27 cellular contexts compared by ENCODE assay signal in the genomic region with DNA sequence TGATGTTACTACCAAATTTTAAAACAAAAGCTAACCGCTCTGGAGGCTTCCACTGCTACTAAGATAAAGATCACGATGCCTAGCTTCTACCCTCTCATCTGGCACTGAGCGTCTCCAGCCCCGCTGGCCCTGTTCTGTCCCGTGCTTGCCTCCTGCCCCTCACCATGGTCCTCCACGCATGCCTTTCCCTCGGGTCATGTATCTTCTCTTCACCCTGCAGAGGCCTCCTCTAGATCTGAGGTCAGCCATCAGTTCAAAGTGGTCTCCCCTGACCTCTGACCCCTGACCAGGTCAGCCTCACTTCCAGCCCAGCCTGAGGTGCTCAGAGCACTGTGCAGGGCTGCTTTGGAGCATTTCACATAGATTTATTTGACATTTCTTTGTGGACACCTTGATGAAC.
"Had no signal": no experiment of that assay in that cellular context is flagged by ENCODE, and none has a peak within 500 bp of the region (broad histone marks: within the 10 kb centered on the region; RNA-seq: fewer than 3 reads in every experiment).

No MANE protein-coding gene starts in this region.

- H3K27ac ChIP-seq: hepatocyte, left lung, lower lobe of right lung, neural progenitor cell, neutrophil, prostate gland, skin epidermis, suprapubic skin, thoracic aorta, tibial artery, upper lobe of right lung had no signal

- H3K4me1 ChIP-seq: prostate gland, tibial artery had no signal

- H3K4me3 ChIP-seq: heart right ventricle, hepatocyte, left lung, lower lobe of right lung, neural progenitor cell, prostate gland, skin epidermis, suprapubic skin, thoracic aorta, tibial artery, upper lobe of right lung had no signal

- H3K9me3 ChIP-seq: heart right ventricle, left lung, lower lobe of right lung, neutrophil, prostate gland, suprapubic skin, thoracic aorta, tibial artery, upper lobe of right lung had no signal

- H3K27me3 ChIP-seq: heart right ventricle, hepatocyte, left lung, neural progenitor cell, neutrophil, suprapubic skin, tibial artery, upper lobe of right lung had no signal

- H3K4me2 ChIP-seq: hepatocyte, neural progenitor cell had no signal

- H3K36me3 ChIP-seq: neural progenitor cell, neutrophil, prostate gland had no signal

- H3K9ac ChIP-seq: neural progenitor cell had no signal

- DNase-seq: heart right ventricle; kidney; left colon; left lung; lower lobe of right lung; mammary epithelial cell; mesendoderm; naive B cell; natural killer cell; nephron progenitor cell; occipital lobe; posterior cingulate gyrus; retina; right cardiac atrium; stimulated activated CD4-positive, alpha-beta T cell treated with anti-CD3 and anti-CD28 coated beads, Interleukin-12 subunit alpha, Interleukin-12 subunit beta, amount 100 ng/mL, for 4 hours; stimulated activated CD4-positive, alpha-beta T cell treated with anti-CD3 and anti-CD28 coated beads, Interleukin-4, amount 100 ng/mL, for 24 hours; stimulated activated naive CD4-positive, alpha-beta T cell; tibial artery; trophoblast cell; upper lobe of right lung had no signal
